ENCODE assay signal across 8 cellular contexts in genomic region chr14:61746346-61746745, GRCh38. TPM values are rescaled to one million over a fixed set of nuclear protein-coding genes. Genes with fewer than 3 reads are reported as not detected.
A peak's percentile ranks its signal among the peaks of the same experiment; 100 is the strongest.
DNase-seq lines count a peak whose midpoint lies in the region; FAIRE-seq and TF ChIP-seq lines count a peak whose summit lies in the region.
"Not testable (repeated sequence)": the region's sequence is repeated elsewhere in the genome, so short reads cannot be mapped to it uniquely, and the experiment has no call there.

No MANE protein-coding gene starts in this region.

- peak; percentile 51 for FAIRE-seq in GM12892 (lab: Jason Lieb, UNC)
- not testable (repeated sequence) for FAIRE-seq in astrocyte (lab: Jason Lieb, UNC)

- not testable (repeated sequence) for H3K9me3 ChIP-seq in Karpas-422 (ENCODE audit: low read length); astrocyte (ENCODE audit: insufficient read depth, low read depth, low read length); skeletal muscle satellite cell (replicated peaks; ENCODE audit: low read length)

- not testable (repeated sequence) for TF ChIP-seq CTCF in astrocyte (IDR thresholded peaks at IDR 0.05; ENCODE audit: insufficient read depth, low read depth, low read length)

- peak overlapping the region; percentile 82 for H3K27ac ChIP-seq in ACC112 (ENCODE audit: low read depth, low read length)
- peak overlapping the region; percentile 90 for H3K27ac ChIP-seq in Karpas-422 (ENCODE audit: low read length)
- H3K27ac ChIP-seq in astrocyte (ENCODE audit: low read depth, low read length): not testable (repeated sequence)

- H3K4me3 ChIP-seq in ACC112 (ENCODE audit: low read depth, low read length) (peak overlapping the region; percentile 81), Karpas-422 (ENCODE audit: low read length) (peak overlapping the region; percentile 80; the same call in 1 of the 2 replicates), skeletal muscle satellite cell (ENCODE audit: low read length) (peak overlapping the region; percentile 69)
- not testable (repeated sequence) for H3K4me3 ChIP-seq in astrocyte (ENCODE audit: insufficient read depth, low read depth, low read length)

- not testable (repeated sequence) for H3K27me3 ChIP-seq in ACC112 (ENCODE audit: insufficient read depth, low read length); Karpas-422 (ENCODE audit: low read length); astrocyte (ENCODE audit: insufficient read depth, low read length); skeletal muscle satellite cell (ENCODE audit: control insufficient read depth, insufficient read depth, low read length)

- not testable (repeated sequence) for H3K9me3 Mint-ChIP-seq in T-helper 1 cell treated with Interleukin-12 subunit alpha and Interleukin-12 subunit beta and Interleukin-4 antibody, amounts not matched to agents 30 μg/mL and 1 μg/mL, for 36 hours; activated T-cell treated with anti-CD3 and anti-CD28 coated beads, Interleukin-2, amount 50 U/mL, for 24 hours; astrocyte (ENCODE audit: unreplicated experiment)

- H3K9ac ChIP-seq in Karpas-422 (ENCODE audit: low read length); astrocyte (ENCODE audit: low read length): not testable (repeated sequence)
- H3K9ac ChIP-seq in skeletal muscle satellite cell (ENCODE audit: low read depth, low read length): peak overlapping the region; percentile 83

- peaks cover 75% of the 10 kb centered on the region for H3K79me2 ChIP-seq in ACC112 (ENCODE audit: control insufficient read depth, insufficient read depth, low read length, unreplicated experiment)
- peaks cover 93% of the 10 kb centered on the region for H3K79me2 ChIP-seq in Karpas-422 (ENCODE audit: low read length)
- peaks cover 22% of the 10 kb centered on the region for H3K79me2 ChIP-seq in astrocyte (ENCODE audit: insufficient read depth, low read length)

- peaks cover 47% of the 10 kb centered on the region for H3K4me1 ChIP-seq in ACC112 (ENCODE audit: control insufficient read depth, insufficient read depth, low read length, unreplicated experiment)
- peaks cover 62% of the 10 kb centered on the region for H3K4me1 ChIP-seq in Karpas-422 (ENCODE audit: low read length)
- not testable (repeated sequence) for H3K4me1 ChIP-seq in astrocyte (ENCODE audit: insufficient read depth, low read length)
- H3K4me1 ChIP-seq in skeletal muscle satellite cell (ENCODE audit: control insufficient read depth, insufficient read depth, low read length): peaks cover 51% of the 10 kb centered on the region

- H3K4me2 ChIP-seq in Karpas-422 (ENCODE audit: low read depth, low read length, poor library complexity, severe bottlenecking) (peak overlapping the region; percentile 82), skeletal muscle satellite cell (ENCODE audit: low read length) (peak overlapping the region; percentile 73)
- H3K4me2 ChIP-seq in astrocyte (ENCODE audit: low read length): not testable (repeated sequence)

- DNase-seq in GM12892 (ENCODE audit: insufficient read length); activated T-cell treated with anti-CD3 and anti-CD28 coated beads, Interleukin-2, amount 50 U/mL, for 24 hours; astrocyte (ENCODE audit: low read depth): not testable (repeated sequence)
- peak; percentile 73 for DNase-seq in Karpas-422
- peak; percentile 49 for DNase-seq in kidney tubule cell (ENCODE audit: low spot score)

- H4K20me1 ChIP-seq in Karpas-422 (ENCODE audit: insufficient read depth, low read depth, low read length) (peaks cover 31% of the 10 kb centered on the region), astrocyte (ENCODE audit: insufficient read depth, low read length) (peaks cover 39% of the 10 kb centered on the region)

- H3K36me3 ChIP-seq in ACC112 (ENCODE audit: insufficient read depth, low read length) (peaks cover 86% of the 10 kb centered on the region), Karpas-422 (ENCODE audit: insufficient read depth, low read length) (peaks cover 71% of the 10 kb centered on the region), astrocyte (ENCODE audit: insufficient read depth, low read length) (peaks cover 60% of the 10 kb centered on the region), skeletal muscle satellite cell (ENCODE audit: insufficient read depth, low read length) (peaks cover 93% of the 10 kb centered on the region)

- peaks cover 57% of the 10 kb centered on the region for H3K36me3 Mint-ChIP-seq in T-helper 1 cell treated with Interleukin-12 subunit alpha and Interleukin-12 subunit beta and Interleukin-4 antibody, amounts not matched to agents 30 μg/mL and 1 μg/mL, for 36 hours (ENCODE audit: low read depth)
- peaks cover 94% of the 10 kb centered on the region for H3K36me3 Mint-ChIP-seq in activated T-cell treated with anti-CD3 and anti-CD28 coated beads, Interleukin-2, amount 50 U/mL, for 24 hours (ENCODE audit: low read depth)
- H3K36me3 Mint-ChIP-seq in astrocyte (ENCODE audit: low read depth, unreplicated experiment): peaks cover 25% of the 10 kb centered on the region

- H2AFZ ChIP-seq in ACC112 (ENCODE audit: low read length, unreplicated experiment); Karpas-422 (ENCODE audit: low read length); astrocyte (ENCODE audit: low read depth, low read length): not testable (repeated sequence)

- not testable (repeated sequence) for H3K9me2 ChIP-seq in Karpas-422 (replicated peaks; ENCODE audit: insufficient read depth, low read length)

- H3K27ac Mint-ChIP-seq in T-helper 1 cell treated with Interleukin-12 subunit alpha and Interleukin-12 subunit beta and Interleukin-4 antibody, amounts not matched to agents 30 μg/mL and 1 μg/mL, for 36 hours: peak overlapping the region; percentile 62
- peak overlapping the region; percentile 74 for H3K27ac Mint-ChIP-seq in activated T-cell treated with anti-CD3 and anti-CD28 coated beads, Interleukin-2, amount 50 U/mL, for 24 hours
- peak overlapping the region; percentile 62 for H3K27ac Mint-ChIP-seq in astrocyte (ENCODE audit: unreplicated experiment)

- H3K4me3 Mint-ChIP-seq in T-helper 1 cell treated with Interleukin-12 subunit alpha and Interleukin-12 subunit beta and Interleukin-4 antibody, amounts not matched to agents 30 μg/mL and 1 μg/mL, for 36 hours; activated T-cell treated with anti-CD3 and anti-CD28 coated beads, Interleukin-2, amount 50 U/mL, for 24 hours: not testable (repeated sequence)
- peak overlapping the region; percentile 68 for H3K4me3 Mint-ChIP-seq in astrocyte (ENCODE audit: unreplicated experiment)

- TF ChIP-seq POLR2A in GM12892 (IDR thresholded peaks at IDR 0.05; ENCODE audit: low read depth, low read length): not testable (repeated sequence)

- H3K4me1 Mint-ChIP-seq in T-helper 1 cell treated with Interleukin-12 subunit alpha and Interleukin-12 subunit beta and Interleukin-4 antibody, amounts not matched to agents 30 μg/mL and 1 μg/mL, for 36 hours (ENCODE audit: low read depth): peaks cover 46% of the 10 kb centered on the region
- H3K4me1 Mint-ChIP-seq in activated T-cell treated with anti-CD3 and anti-CD28 coated beads, Interleukin-2, amount 50 U/mL, for 24 hours (ENCODE audit: low read depth): peaks cover 24% of the 10 kb centered on the region
- peaks cover 23% of the 10 kb centered on the region for H3K4me1 Mint-ChIP-seq in astrocyte (ENCODE audit: low read depth, unreplicated experiment)

- not testable (repeated sequence) for H3K27me3 Mint-ChIP-seq in T-helper 1 cell treated with Interleukin-12 subunit alpha and Interleukin-12 subunit beta and Interleukin-4 antibody, amounts not matched to agents 30 μg/mL and 1 μg/mL, for 36 hours (ENCODE audit: low read depth); activated T-cell treated with anti-CD3 and anti-CD28 coated beads, Interleukin-2, amount 50 U/mL, for 24 hours; astrocyte (ENCODE audit: low read depth, unreplicated experiment)

RNA-seq across cellular contexts. Expression of gene SNAPC1, which starts 15.9 kb away (rescaled TPM):
- 9.9 TPM for polyA plus RNA-seq in GM12892 (2012; ENCODE audit: missing spikeins)
- 32.7 and 33.4 TPM in 2 replicates for total RNA-seq in Karpas-422 (2014; rRNA removed; shearing (Covaris generic); ENCODE audit: low replicate concordance)
- 12.9 and 14.1 TPM in 2 replicates for total RNA-seq in astrocyte
- total RNA-seq in skeletal muscle satellite cell (2012; rRNA removed): 20.8 and 21.5 TPM in 2 replicates

RNA-seq across cellular contexts. Expression of gene HIF1A, which starts 51.0 kb away (rescaled TPM):
- 46.9 TPM for polyA plus RNA-seq in GM12892 (2012; ENCODE audit: missing spikeins)
- 111 and 233 TPM in 2 replicates for total RNA-seq in Karpas-422 (2014; rRNA removed; shearing (Covaris generic); ENCODE audit: low replicate concordance)
- 435 and 475 TPM in 2 replicates for total RNA-seq in astrocyte
- total RNA-seq in skeletal muscle satellite cell (2012; rRNA removed): 339 and 489 TPM in 2 replicates
